ENCODE assay signal across 1 cellular context in the genomic region with DNA sequence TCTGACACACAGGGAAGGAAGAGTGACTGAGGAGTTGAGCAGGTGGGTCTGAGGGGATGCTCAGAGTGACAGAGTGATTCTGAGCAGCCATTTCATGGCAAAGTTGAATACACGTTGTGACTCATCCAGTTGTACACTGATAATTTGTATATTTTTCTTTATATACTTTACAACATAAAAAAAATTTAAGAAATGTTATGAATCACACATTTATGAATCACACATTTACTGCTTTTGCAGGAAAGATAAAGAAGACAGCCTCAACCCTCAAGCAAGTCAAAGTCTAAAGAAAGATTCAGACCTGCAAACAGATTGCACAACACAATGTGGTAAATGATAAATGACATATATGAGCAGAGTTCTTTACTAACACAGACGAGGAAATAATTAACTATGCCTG.
A peak's percentile ranks its signal among the peaks of the same experiment; 100 is the strongest.
TF ChIP-seq lines count a peak whose summit lies in the region.

No MANE protein-coding gene starts in this region.

TF ChIP-seq in HCT116, 20 proteins besides CTCF, POLR2A, EP300 and RAD21:
- no peak for TF ChIP-seq CBX3 (IDR thresholded peaks at IDR 0.05; ENCODE audit: low read depth)
- peak; percentile 49 for TF ChIP-seq FOSL1 (IDR thresholded peaks at IDR 0.05; ENCODE audit: low read depth)
- TF ChIP-seq CEBPB (IDR thresholded peaks at IDR 0.05; ENCODE audit: low read depth), result peak; percentile 78
- TF ChIP-seq, protein P1, sequence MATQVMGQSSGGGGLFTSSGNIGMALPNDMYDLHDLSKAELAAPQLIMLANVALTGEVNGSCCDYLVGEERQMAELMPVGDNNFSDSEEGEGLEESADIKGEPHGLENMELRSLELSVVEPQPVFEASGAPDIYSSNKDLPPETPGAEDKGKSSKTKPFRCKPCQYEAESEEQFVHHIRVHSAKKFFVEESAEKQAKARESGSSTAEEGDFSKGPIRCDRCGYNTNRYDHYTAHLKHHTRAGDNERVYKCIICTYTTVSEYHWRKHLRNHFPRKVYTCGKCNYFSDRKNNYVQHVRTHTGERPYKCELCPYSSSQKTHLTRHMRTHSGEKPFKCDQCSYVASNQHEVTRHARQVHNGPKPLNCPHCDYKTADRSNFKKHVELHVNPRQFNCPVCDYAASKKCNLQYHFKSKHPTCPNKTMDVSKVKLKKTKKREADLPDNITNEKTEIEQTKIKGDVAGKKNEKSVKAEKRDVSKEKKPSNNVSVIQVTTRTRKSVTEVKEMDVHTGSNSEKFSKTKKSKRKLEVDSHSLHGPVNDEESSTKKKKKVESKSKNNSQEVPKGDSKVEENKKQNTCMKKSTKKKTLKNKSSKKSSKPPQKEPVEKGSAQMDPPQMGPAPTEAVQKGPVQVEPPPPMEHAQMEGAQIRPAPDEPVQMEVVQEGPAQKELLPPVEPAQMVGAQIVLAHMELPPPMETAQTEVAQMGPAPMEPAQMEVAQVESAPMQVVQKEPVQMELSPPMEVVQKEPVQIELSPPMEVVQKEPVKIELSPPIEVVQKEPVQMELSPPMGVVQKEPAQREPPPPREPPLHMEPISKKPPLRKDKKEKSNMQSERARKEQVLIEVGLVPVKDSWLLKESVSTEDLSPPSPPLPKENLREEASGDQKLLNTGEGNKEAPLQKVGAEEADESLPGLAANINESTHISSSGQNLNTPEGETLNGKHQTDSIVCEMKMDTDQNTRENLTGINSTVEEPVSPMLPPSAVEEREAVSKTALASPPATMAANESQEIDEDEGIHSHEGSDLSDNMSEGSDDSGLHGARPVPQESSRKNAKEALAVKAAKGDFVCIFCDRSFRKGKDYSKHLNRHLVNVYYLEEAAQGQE (IDR thresholded peaks at IDR 0.05; ENCODE audit: low read depth), result no peak
- 0 out of 2 replicates have a peak, but pooled peaks have one; percentile 21 for TF ChIP-seq JUND (IDR thresholded peaks at IDR 0.05)
